In genomic region chr16:73878616-73879015, GRCh38 we compare ENCODE assay signal across 8 cellular contexts.
A peak's percentile ranks its signal among the peaks of the same experiment; 100 is the strongest.
DNase-seq lines count a peak whose midpoint lies in the region; ATAC-seq, FAIRE-seq and TF ChIP-seq lines count a peak whose summit lies in the region.

No MANE protein-coding gene starts in this region.

- H3K9me3 ChIP-seq in OCI-LY1 (ENCODE audit: low read length) (no peaks in the 10 kb centered on the region), H1 (ENCODE audit: insufficient read depth in 2 of 2, low read depth in 1 of 2, low read length in 1 of 2) (no peaks in the 10 kb centered on the region), neural cell (ENCODE audit: low read length) (no peaks in the 10 kb centered on the region)

- 46% methylated on average over 2 of the region's 2 CpGs; no CpG with 5 or more reads in 1 of the 2 experiments for WGBS in H1 (ENCODE audit: extremely low coverage in 1 of 2, insufficient coverage in 1 of 2, insufficient read length in 1 of 2, insufficient replicate concordance in 2 of 2, low coverage in 1 of 2, low lambda C conversion rate in 2 of 2, missing lambda C conversion rate in 1 of 2), 2 experiments

- no peaks in the 10 kb centered on the region for H4K20me1 ChIP-seq in OCI-LY1 (ENCODE audit: insufficient read depth, low read length)
- H4K20me1 ChIP-seq in H1 (replicated peaks in 1 of 2; ENCODE audit: control insufficient read depth in 1 of 2, insufficient read depth in 2 of 2, low read length in 2 of 2): no peaks in the 10 kb centered on the region
- H4K20me1 ChIP-seq in neural cell (ENCODE audit: insufficient read depth): no peaks in the 10 kb centered on the region

- no peak overlapping the region for H2BK15ac ChIP-seq in H1 (ENCODE audit: low read length)

- no peak overlapping the region for H2AK5ac ChIP-seq in H1 (ENCODE audit: low read depth, low read length)

- peak; percentile 23 for DNase-seq in COLO829 (ENCODE audit: low spot score)
- peak; percentile 25 for DNase-seq in HT1080 (ENCODE audit: low read depth)
- no peak for DNase-seq in H1 (ENCODE audit: low read depth in 1 of 2, low spot score in 2 of 2)
- no peak for DNase-seq in activated T-cell treated with anti-CD3 and anti-CD28 coated beads for 4 hours
- no peak for DNase-seq in stimulated activated CD4-positive, alpha-beta T cell treated with anti-CD3 and anti-CD28 coated beads, Interleukin-1b, Interleukin-23, amount 100 ng/mL, for 48 hours

- H4K5ac ChIP-seq in H1 (ENCODE audit: insufficient read length, low read depth, low read length): no peak overlapping the region

- H3K9me2 ChIP-seq in OCI-LY1 (ENCODE audit: low read depth, low read length) (no peaks in the 10 kb centered on the region), neural cell (ENCODE audit: insufficient read depth, low read length) (no peaks in the 10 kb centered on the region)

- H3F3A ChIP-seq in OCI-LY1 (ENCODE audit: insufficient read depth, low read length): no peaks in the 10 kb centered on the region
- peaks cover 5% of the 10 kb centered on the region for H3F3A ChIP-seq in neural cell (ENCODE audit: insufficient read depth, low read length, poor library complexity, severe bottlenecking)

- H3K27me3 ChIP-seq in OCI-LY1 (ENCODE audit: insufficient read depth, low read length) (no peaks in the 10 kb centered on the region), H1 (replicated peaks in 1 of 4; ENCODE audit: control insufficient read depth in 3 of 4, extremely low read depth in 1 of 4, insufficient read depth in 3 of 4, low read length in 3 of 4) (no peaks in the 10 kb centered on the region), neural cell (ENCODE audit: insufficient read depth, low read depth, low read length) (no peaks in the 10 kb centered on the region)

- no peak overlapping the region for H2BK20ac ChIP-seq in H1 (ENCODE audit: low read length)

- H2BK120ac ChIP-seq in H1 (replicated peaks; ENCODE audit: low read depth, low read length): no peak overlapping the region

- no peak overlapping the region for H3K27ac ChIP-seq in OCI-LY1 (ENCODE audit: low read depth, low read length, poor library complexity, severe bottlenecking)
- H3K27ac ChIP-seq in H1 (ENCODE audit: low read depth, low read length): no peak overlapping the region
- H3K27ac ChIP-seq in neural cell (ENCODE audit: low read length): peak overlapping the region; percentile 96

- no peak overlapping the region for H2BK12ac ChIP-seq in H1 (ENCODE audit: low read depth, low read length)

- TF ChIP-seq POLR2A in H1 (IDR thresholded peaks at IDR 0.05; ENCODE audit: control extremely low read depth in 1 of 2, low read depth in 2 of 2, low read length in 2 of 2): no peak

- H2BK5ac ChIP-seq in H1 (ENCODE audit: low read depth, low read length): no peak overlapping the region

- no peak overlapping the region for H4K8ac ChIP-seq in H1 (ENCODE audit: extremely low read depth, insufficient read depth, low read length)

- H3K23me2 ChIP-seq in H1 (ENCODE audit: low read depth, low read length): no peaks in the 10 kb centered on the region

- TF ChIP-seq RAD21 in H1 (IDR thresholded peaks at IDR 0.05 in 1 of 2, conservative IDR thresholded peaks at IDR 0.05 in 1 of 2; ENCODE audit: low read depth in 2 of 2, low read length in 2 of 2): peak; percentile 82 to 87
- peak; percentile 93 for TF ChIP-seq RAD21 in neural cell (conservative IDR thresholded peaks at IDR 0.05)

- H3K9ac ChIP-seq in OCI-LY1 (ENCODE audit: low read length) (no peak overlapping the region), H1 (replicated peaks in 1 of 4; ENCODE audit: extremely low read depth in 1 of 4, low read depth in 3 of 4, low read length in 3 of 4) (no peak overlapping the region), neural cell (ENCODE audit: low read length) (peak overlapping the region; percentile 39)

- no peak for ATAC-seq in HG02759 (IDR thresholded peaks at IDR 0.05; ENCODE audit: unreplicated experiment)

- H3K79me2 ChIP-seq in OCI-LY1 (ENCODE audit: insufficient read depth, low read length): no peaks in the 10 kb centered on the region
- H3K79me2 ChIP-seq in H1 (ENCODE audit: control insufficient read depth in 1 of 2, insufficient read depth in 2 of 2, low read length in 2 of 2): no peaks in the 10 kb centered on the region
- H3K79me2 ChIP-seq in neural cell (replicated peaks; ENCODE audit: insufficient read depth, low read length): peaks cover 87% of the 10 kb centered on the region

- POLR2A ChIA-PET in H1 (lab: Charles Lee; ENCODE audit: partially characterized antibody): no interaction called here

- peak; percentile 69 for FAIRE-seq in H1 (lab: Jason Lieb, UNC)

- no peak overlapping the region for H3K4me3 ChIP-seq in OCI-LY1 (ENCODE audit: low read depth, low read length, poor library complexity, severe bottlenecking)
- no peak overlapping the region for H3K4me3 ChIP-seq in H1 (ENCODE audit: extremely low read depth in 1 of 4, insufficient read depth in 2 of 4, low read depth in 3 of 4, low read length in 4 of 4)
- no peak overlapping the region for H3K4me3 ChIP-seq in neural cell (ENCODE audit: low read length)

- H3K79me1 ChIP-seq in H1 (ENCODE audit: low read depth, low read length): no peaks in the 10 kb centered on the region

- TF ChIP-seq CTCF in OCI-LY1 (IDR thresholded peaks at IDR 0.05; ENCODE audit: low read length) (peak; percentile 40; the same call in 1 of the 2 replicates), H1 (IDR thresholded peaks at IDR 0.05; ENCODE audit: control extremely low read depth in 1 of 3, insufficient read depth in 1 of 3, low read depth in 1 of 3, low read length in 3 of 3) (peak in 2 of 3 experiments; percentile 31 to 56; a peak in 2 of 4 replicates), neural cell (IDR thresholded peaks at IDR 0.05; ENCODE audit: poor library complexity, severe bottlenecking) (peak; percentile 81)

- TF ChIP-seq EP300 in H1 (IDR thresholded peaks at IDR 0.05; ENCODE audit: borderline replicate concordance in 1 of 2, low read depth in 2 of 2, low read length in 2 of 2) (no peak), neural cell (conservative IDR thresholded peaks at IDR 0.05; ENCODE audit: poor library complexity, severe bottlenecking) (no peak)

- no peaks in the 10 kb centered on the region for H3K4me1 ChIP-seq in OCI-LY1 (ENCODE audit: insufficient read depth, low read length, severe bottlenecking)
- H3K4me1 ChIP-seq in H1 (replicated peaks in 1 of 4; ENCODE audit: control insufficient read depth in 3 of 4, insufficient read depth in 4 of 4, low read length in 3 of 4): peaks cover 0 to 4% (median 1%) of the 10 kb centered on the region in 4 experiments; a peak in 3 of 7 replicates

- H3K4me2 ChIP-seq in OCI-LY1 (ENCODE audit: low read length): no peak overlapping the region
- H3K4me2 ChIP-seq in H1 (ENCODE audit: insufficient read depth in 1 of 2, low read depth in 2 of 2, low read length in 2 of 2): no peak overlapping the region
- no peak overlapping the region for H3K4me2 ChIP-seq in neural cell (ENCODE audit: low read length)

- H2AFZ ChIP-seq in OCI-LY1 (ENCODE audit: low read length) (no peak overlapping the region), H1 (ENCODE audit: low read length) (no peak overlapping the region), neural cell (ENCODE audit: low read depth, low read length) (no peak overlapping the region)

- no peak overlapping the region for H3K18ac ChIP-seq in H1 (ENCODE audit: extremely low read depth, low read length)

- no peak overlapping the region for H3K4ac ChIP-seq in H1 (replicated peaks; ENCODE audit: insufficient read length, low read depth, low read length)

- no peaks in the 10 kb centered on the region for H3K36me3 ChIP-seq in OCI-LY1 (ENCODE audit: insufficient read depth, low read length)
- no peaks in the 10 kb centered on the region for H3K36me3 ChIP-seq in H1 (ENCODE audit: control insufficient read depth in 2 of 4, insufficient read depth in 4 of 4, low read length in 3 of 4)
- H3K36me3 ChIP-seq in neural cell (ENCODE audit: insufficient read depth, low read length): no peaks in the 10 kb centered on the region

- CTCF ChIA-PET in H1 (lab: Charles Lee; ENCODE audit: partially characterized antibody): interaction anchor here (0.5 to 2.3 kb wide), 16 partner anchors 10 to 600 kb away, joined by 3 to 19 read pairs (median 3); no protein-coding TSS in a partner anchor

- no peak overlapping the region for H3K14ac ChIP-seq in H1 (ENCODE audit: insufficient read length)

- no peak overlapping the region for H3K23ac ChIP-seq in H1 (ENCODE audit: insufficient read length)

- H4K91ac ChIP-seq in H1 (replicated peaks; ENCODE audit: insufficient read length, low read length): no peak overlapping the region

- no peak overlapping the region for H3K56ac ChIP-seq in H1 (replicated peaks; ENCODE audit: insufficient read length, low read depth, low read length)

TF ChIP-seq in H1, 55 proteins besides CTCF, POLR2A, EP300 and RAD21 (continues in another document):
- TF ChIP-seq YY1 (IDR thresholded peaks at IDR 0.05; ENCODE audit: low read depth, low read length) (no peak), CREB1 (IDR thresholded peaks at IDR 0.05) (no peak), EZH2 (IDR thresholded peaks at IDR 0.05; ENCODE audit: low read depth, low read length, severe bottlenecking) (no peak), RXRA (IDR thresholded peaks at IDR 0.05; ENCODE audit: insufficient read depth, low read depth, low read length) (no peak), SIN3A (conservative IDR thresholded peaks at IDR 0.05 in 1 of 2, IDR thresholded peaks at IDR 0.05 in 1 of 2; ENCODE audit: low read depth in 1 of 2, low read length in 2 of 2) (no peak), TBP (IDR thresholded peaks at IDR 0.05; ENCODE audit: low read depth, low read length) (no peak), RBBP5 (IDR thresholded peaks at IDR 0.05; ENCODE audit: borderline replicate concordance, low read depth, low read length) (no peak)
- TF ChIP-seq, protein P1, sequence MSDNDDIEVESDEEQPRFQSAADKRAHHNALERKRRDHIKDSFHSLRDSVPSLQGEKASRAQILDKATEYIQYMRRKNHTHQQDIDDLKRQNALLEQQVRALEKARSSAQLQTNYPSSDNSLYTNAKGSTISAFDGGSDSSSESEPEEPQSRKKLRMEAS (IDR thresholded peaks at IDR 0.05): no peak

TF ChIP-seq in neural cell, 6 proteins besides CTCF, POLR2A, EP300 and RAD21 (continues in another document):
- TF ChIP-seq POLR2AphosphoS5 (IDR thresholded peaks at IDR 0.05) (no peak), TAF1 (IDR thresholded peaks at IDR 0.05; ENCODE audit: low read depth) (no peak), MXI1 (conservative IDR thresholded peaks at IDR 0.05; ENCODE audit: poor library complexity, severe bottlenecking) (no peak), EZH2 (IDR thresholded peaks at IDR 0.05; ENCODE audit: borderline replicate concordance, insufficient read depth, low read length, poor library complexity, severe bottlenecking) (no peak), SMC3 (conservative IDR thresholded peaks at IDR 0.05; ENCODE audit: poor library complexity) (peak; percentile 86)

Comparison
In these comparisons a context has a peak if more than half of its experiments do, and no peak if none do; other contexts are left out.
1. DNase-seq: peak in COLO829 (single experiment) and HT1080 (single experiment); none in H1 (0 of 2), activated T-cell treated with anti-CD3 and anti-CD28 coated beads for 4 hours (single experiment) and stimulated activated CD4-positive, alpha-beta T cell treated with anti-CD3 and anti-CD28 coated beads, Interleukin-1b, Interleukin-23, amount 100 ng/mL, for 48 hours (single experiment).
2. Peak in every context shown above with its lines, with median percentiles within 50 percentile points of each other: CTCF ChIP-seq.